Comparison of ENCODE assay signal across 20 cellular contexts in genomic region chr12:107221909-107222308, GRCh38.
"Had no signal": no experiment of that assay in that cellular context is flagged by ENCODE, and none has a peak within 500 bp of the region (broad histone marks: within the 10 kb centered on the region; RNA-seq: fewer than 3 reads in every experiment).

No MANE protein-coding gene starts in this region.

- H3K36me3 Mint-ChIP-seq: memory B cell, neural progenitor cell had no signal

- H3K4me1 Mint-ChIP-seq: memory B cell had no signal

- FAIRE-seq: endothelial cell of umbilical vein, kidney had no signal

- ATAC-seq: foreskin keratinocyte, gastroesophageal sphincter, heart left ventricle, left lobe of liver, sciatic nerve had no signal

- H3K27ac Mint-ChIP-seq: dendritic cell treated with granulocyte-macrophage colony-stimulating factor and Interleukin-4, amounts not matched to agents 40 ng/mL and 50 ng/mL, for 4 days; memory B cell; nephron; neural progenitor cell; progenitor cell of endocrine pancreas had no signal

- H3K4me3 Mint-ChIP-seq: dendritic cell treated with granulocyte-macrophage colony-stimulating factor and Interleukin-4, amounts not matched to agents 40 ng/mL and 50 ng/mL, for 4 days; memory B cell; nephron; neural progenitor cell had no signal

- H3K9me3 Mint-ChIP-seq: dendritic cell treated with granulocyte-macrophage colony-stimulating factor and Interleukin-4, amounts not matched to agents 40 ng/mL and 50 ng/mL, for 4 days; memory B cell had no signal

- DNase-seq: colonic mucosa; effector memory CD4-positive, alpha-beta T cell; foreskin keratinocyte; heart left ventricle; kidney; stimulated activated CD4-positive, alpha-beta T cell treated with anti-CD3 and anti-CD28 coated beads, Interleukin-12 subunit alpha, Interleukin-12 subunit beta, amount 100 ng/mL, for 4 hours; stimulated activated CD4-positive, alpha-beta T cell treated with anti-CD3 and anti-CD28 coated beads, Interleukin-1b, Interleukin-23, amount 100 ng/mL, for 48 hours; stimulated activated CD4-positive, alpha-beta T cell treated with anti-CD3 and anti-CD28 coated beads, Interleukin-4, amount 100 ng/mL, for 1 hour; stimulated activated CD8-positive, alpha-beta memory T cell treated with anti-CD3 and anti-CD28 coated beads, Interleukin-4, amount 100 ng/mL, for 48 hours; stimulated activated naive CD4-positive, alpha-beta T cell treated with Interleukin-2 at 50 U/mL for 16 hours; uterus had no signal
